1 cellular context compared by ENCODE assay signal in genomic region chr3:128421966-128422365, GRCh38.
TF ChIP-seq lines count a peak whose summit lies in the region.

No MANE protein-coding gene starts in this region.

TF ChIP-seq in H1, 55 proteins besides CTCF, POLR2A, EP300 and RAD21:
- TF ChIP-seq SUZ12 (IDR thresholded peaks at IDR 0.05; ENCODE audit: low read length), result no peak
- no peak for TF ChIP-seq CHD2 (IDR thresholded peaks at IDR 0.05; ENCODE audit: low read length)
- TF ChIP-seq KDM5A (IDR thresholded peaks at IDR 0.05; ENCODE audit: low read length), result no peak
- TF ChIP-seq NRF1 (IDR thresholded peaks at IDR 0.05; ENCODE audit: low read depth, low read length), result no peak
- no peak for TF ChIP-seq SP1 (IDR thresholded peaks at IDR 0.05; ENCODE audit: low read depth, low read length)
- no peak for TF ChIP-seq EGR1 (IDR thresholded peaks at IDR 0.05; ENCODE audit: borderline replicate concordance, low read depth, low read length)
- no peak for TF ChIP-seq RBBP5 (IDR thresholded peaks at IDR 0.05; ENCODE audit: borderline replicate concordance, low read depth, low read length)
- no peak for TF ChIP-seq CBX5 (IDR thresholded peaks at IDR 0.05; ENCODE audit: low read depth, low read length)
- TF ChIP-seq GABPA (IDR thresholded peaks at IDR 0.05; ENCODE audit: borderline replicate concordance, insufficient read depth, low read length), result no peak
- no peak for TF ChIP-seq KDM1A (IDR thresholded peaks at IDR 0.05; ENCODE audit: borderline replicate concordance, low read length)
- no peak for TF ChIP-seq CHD1 (IDR thresholded peaks at IDR 0.05; ENCODE audit: low read depth, low read length)
- TF ChIP-seq POU5F1 (IDR thresholded peaks at IDR 0.05; ENCODE audit: low read depth, low read length), result no peak
- no peak for TF ChIP-seq SAP30 (IDR thresholded peaks at IDR 0.05; ENCODE audit: insufficient read depth, insufficient replicate concordance, low read length)
